In the genomic region with DNA sequence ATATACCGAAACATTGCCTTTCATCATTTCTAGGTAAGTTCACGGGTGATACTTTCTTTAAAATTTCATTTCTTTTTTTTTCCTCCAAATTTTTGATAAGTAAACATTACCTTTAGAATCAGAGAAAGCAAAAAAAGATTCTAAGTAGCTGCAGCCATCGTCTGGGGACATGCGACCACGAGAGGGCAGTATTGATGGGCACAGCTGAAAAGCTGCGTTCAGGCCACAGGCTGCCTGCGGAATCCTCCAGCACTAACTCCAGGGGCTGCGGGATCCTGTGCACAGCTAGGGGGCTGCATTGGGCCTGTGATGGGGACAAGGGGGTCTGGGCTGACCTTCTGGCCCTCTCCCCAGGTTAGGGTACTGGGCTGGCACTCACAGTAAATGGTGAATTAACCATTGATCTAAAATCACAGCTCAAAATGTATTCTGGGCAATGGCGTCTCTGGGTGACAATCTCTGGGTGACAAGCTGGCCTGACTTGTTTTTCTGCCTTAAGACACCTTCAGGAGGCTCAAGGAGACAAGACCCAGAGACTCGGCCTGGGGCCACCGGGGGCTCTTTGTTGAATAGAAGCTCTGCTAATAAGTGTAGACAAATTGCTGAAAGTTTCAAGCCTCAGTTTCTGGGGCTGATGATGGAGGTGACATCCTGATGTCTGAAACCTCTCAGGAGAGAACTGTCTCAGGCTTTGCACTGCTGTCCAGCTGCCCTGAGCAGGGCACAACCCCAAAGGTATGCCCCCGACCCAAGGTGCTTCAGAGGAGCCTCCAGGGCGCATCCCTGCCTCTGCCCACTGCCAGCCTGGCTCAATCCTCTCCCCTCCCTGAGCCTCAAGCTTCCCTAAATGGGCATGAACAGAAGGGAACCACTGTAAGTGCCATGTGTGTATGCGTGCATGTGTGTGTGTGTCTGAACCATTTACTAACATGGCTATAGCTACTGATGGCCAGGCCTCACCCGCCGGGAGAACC, we compare ENCODE assay signal across 8 cellular contexts. TPM values are rescaled to one million over a fixed set of nuclear protein-coding genes. Genes with fewer than 3 reads are reported as not detected.
DNase-seq lines count a peak whose midpoint lies in the region; ATAC-seq and TF ChIP-seq lines count a peak whose summit lies in the region.

No MANE protein-coding gene starts in this region.

- peaks cover 11% of the 10 kb centered on the region for H3K36me3 ChIP-seq in Caco-2 (ENCODE audit: control insufficient read depth, insufficient read depth, low read length)

- BruUV-seq in Caco-2 (replicated peaks; lab: Mats Ljungman, UMichigan): no TSS peak

- intact Hi-C loops in Caco-2 (cut with micrococcal nuclease; ENCODE audit: unreplicated experiment): loop anchor here (1.0 kb wide), 1 partner anchor 212 kb away; no protein-coding TSS in a partner anchor
- intact Hi-C loops in left cardiac atrium (cut with DNase I): no loop called here

- H3K4me3 Mint-ChIP-seq in Caco-2 (ENCODE audit: unreplicated experiment) (no peak overlapping the region), IgD-negative memory B cell (peak overlapping the region in 3 of 4 donors; percentile 70 to 84 (median 81))
- no peak overlapping the region for H3K4me3 Mint-ChIP-seq in activated naive CD8-positive, alpha-beta T cell treated with anti-CD3 and anti-CD28 coated beads, Interleukin-2, amount 50 U/mL, for 24 hours

- H3K27ac Mint-ChIP-seq in Caco-2 (ENCODE audit: unreplicated experiment) (no peak overlapping the region), IgD-negative memory B cell (peak overlapping the region; percentile 83 to 97 (median 89))
- no peak overlapping the region for H3K27ac Mint-ChIP-seq in activated naive CD8-positive, alpha-beta T cell treated with anti-CD3 and anti-CD28 coated beads, Interleukin-2, amount 50 U/mL, for 24 hours

- H3K27me3 ChIP-seq in Caco-2 (replicated peaks; ENCODE audit: control insufficient read depth, insufficient read depth, low read length): no peaks in the 10 kb centered on the region

- TF ChIP-seq CTCF in Caco-2 (IDR thresholded peaks at IDR 0.05; ENCODE audit: insufficient read depth in 1 of 2, low read depth in 1 of 2, low read length in 1 of 2, severe bottlenecking in 1 of 2, unreplicated experiment in 1 of 2): peak; percentile 83
- peak; percentile 92 for TF ChIP-seq CTCF in retinal pigment epithelial cell (conservative IDR thresholded peaks at IDR 0.05; ENCODE audit: low read depth, low read length)

- ATAC-seq in activated naive CD8-positive, alpha-beta T cell treated with anti-CD3 and anti-CD28 coated beads, Interleukin-2, amount 50 U/mL, for 24 hours: no peak
- ATAC-seq in left cardiac atrium: peak in 1 of 2 donors; percentile 51
- ATAC-seq in GM21381 (IDR thresholded peaks at IDR 0.05; ENCODE audit: unreplicated experiment): no peak
- ATAC-seq in HG03139 (IDR thresholded peaks at IDR 0.05; ENCODE audit: unreplicated experiment): no peak

- no peaks in the 10 kb centered on the region for H3K9me3 ChIP-seq in Caco-2

- POLR2A ChIA-PET in Caco-2 (lab: Charles Lee): no interaction called here

- H3K27me3 Mint-ChIP-seq in Caco-2 (ENCODE audit: insufficient read depth, unreplicated experiment): no peaks in the 10 kb centered on the region
- no peaks in the 10 kb centered on the region for H3K27me3 Mint-ChIP-seq in IgD-negative memory B cell
- H3K27me3 Mint-ChIP-seq in activated naive CD8-positive, alpha-beta T cell treated with anti-CD3 and anti-CD28 coated beads, Interleukin-2, amount 50 U/mL, for 24 hours: no peaks in the 10 kb centered on the region

- CTCF ChIA-PET in Caco-2 (lab: Charles Lee): interaction anchor here (0.7 to 2.7 kb wide), 9 partner anchors 12 to 243 kb away, joined by 3 to 31 read pairs (median 4); a partner anchor contains a TSS

- H3K4me3 ChIP-seq in Caco-2 (ENCODE audit: low read depth, low read length): no peak overlapping the region
- H3K4me3 ChIP-seq in retinal pigment epithelial cell (ENCODE audit: low read length): no peak overlapping the region

- DNase-seq in Caco-2 (peak; percentile 70 to 81), SKM-1 treated with dmso at 0.1 percent for 144 hours (lab: John Stamatoyannopoulos, UW; ENCODE audit: unreplicated experiment) (peak; percentile 56), left cardiac atrium (peak; percentile 75), retinal pigment epithelial cell (ENCODE audit: low read depth) (peak; percentile 20)
- DNase-seq in activated naive CD8-positive, alpha-beta T cell treated with anti-CD3 and anti-CD28 coated beads, Interleukin-2, amount 50 U/mL, for 24 hours: peak; percentile 73

- H3K4me1 Mint-ChIP-seq in Caco-2 (ENCODE audit: low read depth, unreplicated experiment) (no peaks in the 10 kb centered on the region), IgD-negative memory B cell (peaks cover 32 to 46% (median 42%) of the 10 kb centered on the region in 3 donors)
- peaks cover 7% of the 10 kb centered on the region for H3K4me1 Mint-ChIP-seq in activated naive CD8-positive, alpha-beta T cell treated with anti-CD3 and anti-CD28 coated beads, Interleukin-2, amount 50 U/mL, for 24 hours

- H3K9me3 Mint-ChIP-seq in Caco-2 (ENCODE audit: unreplicated experiment): no peaks in the 10 kb centered on the region
- H3K9me3 Mint-ChIP-seq in IgD-negative memory B cell: no peaks in the 10 kb centered on the region
- no peaks in the 10 kb centered on the region for H3K9me3 Mint-ChIP-seq in activated naive CD8-positive, alpha-beta T cell treated with anti-CD3 and anti-CD28 coated beads, Interleukin-2, amount 50 U/mL, for 24 hours

- H3K36me3 Mint-ChIP-seq in Caco-2 (ENCODE audit: insufficient read depth, unreplicated experiment) (peaks cover 52% of the 10 kb centered on the region), IgD-negative memory B cell (peaks cover 5% of the 10 kb centered on the region)
- H3K36me3 Mint-ChIP-seq in activated naive CD8-positive, alpha-beta T cell treated with anti-CD3 and anti-CD28 coated beads, Interleukin-2, amount 50 U/mL, for 24 hours (ENCODE audit: low read depth): no peaks in the 10 kb centered on the region

- H3K4me1 ChIP-seq in Caco-2: peaks cover 9% of the 10 kb centered on the region

RNA-seq across cellular contexts. Expression of a gene that starts 44.3 kb away (rescaled TPM):
- 0.36 and 0.37 TPM in 2 replicates for total RNA-seq in Caco-2 (2022)
- polyA plus RNA-seq in IgD-negative memory B cell: 0.30 TPM
- total RNA-seq in left cardiac atrium: 1 to 10 TPM in 1 of 2 donors, under 1 TPM in 1; 0.88 to 1.4 TPM

Comparison
In these comparisons a context has a peak if more than half of its experiments do, and no peak if none do; other contexts are left out.
1. DNase-seq: peak in every context shown above with its lines; median percentile 76 in Caco-2; 75 in left cardiac atrium; 73 in activated naive CD8-positive, alpha-beta T cell treated with anti-CD3 and anti-CD28 coated beads, Interleukin-2, amount 50 U/mL, for 24 hours; 56 in SKM-1 treated with dmso at 0.1 percent for 144 hours; 20 in retinal pigment epithelial cell.
2. H3K27ac Mint-ChIP-seq: peak in IgD-negative memory B cell (3 of 3); none in Caco-2 (single experiment) and activated naive CD8-positive, alpha-beta T cell treated with anti-CD3 and anti-CD28 coated beads, Interleukin-2, amount 50 U/mL, for 24 hours (single experiment).
3. H3K4me3 Mint-ChIP-seq: peak in IgD-negative memory B cell (3 of 4); none in Caco-2 (single experiment) and activated naive CD8-positive, alpha-beta T cell treated with anti-CD3 and anti-CD28 coated beads, Interleukin-2, amount 50 U/mL, for 24 hours (single experiment).